In genomic region chr14:77406718-77407117, GRCh38 we compare ENCODE assay signal across 1 cellular context.
TF ChIP-seq lines count a peak whose summit lies in the region.

No MANE protein-coding gene starts in this region.

TF ChIP-seq in K562, 482 proteins besides CTCF, POLR2A, EP300 and RAD21:
- no peak for TF ChIP-seq MTA2 (IDR thresholded peaks at IDR 0.05; ENCODE audit: low read depth)
- TF ChIP-seq, protein P1, sequence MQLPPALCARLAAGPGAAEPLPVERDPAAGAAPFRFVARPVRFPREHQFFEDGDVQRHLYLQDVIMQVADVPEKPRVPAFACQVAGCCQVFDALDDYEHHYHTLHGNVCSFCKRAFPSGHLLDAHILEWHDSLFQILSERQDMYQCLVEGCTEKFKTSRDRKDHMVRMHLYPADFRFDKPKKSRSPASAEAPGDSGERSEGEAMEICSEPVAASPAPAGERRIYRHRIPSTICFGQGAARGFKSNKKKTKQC (CRISPR knock-in tag; IDR thresholded peaks at IDR 0.05), result no peak
- TF ChIP-seq EP400 (IDR thresholded peaks at IDR 0.05), result 0 out of 2 replicates have a peak, but pooled peaks have one; percentile 23
- peak; percentile 43; the same call in 1 of the 2 replicates for TF ChIP-seq GATA2 (CRISPR knock-in tag; IDR thresholded peaks at IDR 0.05)
- no peak for TF ChIP-seq ETV5 (CRISPR knock-in tag; IDR thresholded peaks at IDR 0.05; ENCODE audit: low read depth)
- no peak for TF ChIP-seq TCF7 (IDR thresholded peaks at IDR 0.05; ENCODE audit: borderline replicate concordance)
- 0 out of 4 replicates have a peak, but pooled peaks of 1 of the 2 experiments have one; percentile 22 for TF ChIP-seq ETV6 (IDR thresholded peaks at IDR 0.05; ENCODE audit: borderline replicate concordance in 1 of 2, low read depth in 2 of 2, low read length in 1 of 2)
- no peak for TF ChIP-seq ETV6 (CRISPR knock-in tag; IDR thresholded peaks at IDR 0.05; ENCODE audit: borderline replicate concordance)
- peak; percentile 29 for TF ChIP-seq MEIS2 (IDR thresholded peaks at IDR 0.05; ENCODE audit: partially characterized antibody)
- peak; percentile 68; the same call in 1 of the 2 replicates for TF ChIP-seq ATF7 (IDR thresholded peaks at IDR 0.05)
- TF ChIP-seq CTBP1 (IDR thresholded peaks at IDR 0.05; ENCODE audit: borderline replicate concordance), result no peak
- TF ChIP-seq SMC3 (conservative IDR thresholded peaks at IDR 0.05; ENCODE audit: insufficient read depth, low read depth, low read length), result no peak
- TF ChIP-seq, protein P2, sequence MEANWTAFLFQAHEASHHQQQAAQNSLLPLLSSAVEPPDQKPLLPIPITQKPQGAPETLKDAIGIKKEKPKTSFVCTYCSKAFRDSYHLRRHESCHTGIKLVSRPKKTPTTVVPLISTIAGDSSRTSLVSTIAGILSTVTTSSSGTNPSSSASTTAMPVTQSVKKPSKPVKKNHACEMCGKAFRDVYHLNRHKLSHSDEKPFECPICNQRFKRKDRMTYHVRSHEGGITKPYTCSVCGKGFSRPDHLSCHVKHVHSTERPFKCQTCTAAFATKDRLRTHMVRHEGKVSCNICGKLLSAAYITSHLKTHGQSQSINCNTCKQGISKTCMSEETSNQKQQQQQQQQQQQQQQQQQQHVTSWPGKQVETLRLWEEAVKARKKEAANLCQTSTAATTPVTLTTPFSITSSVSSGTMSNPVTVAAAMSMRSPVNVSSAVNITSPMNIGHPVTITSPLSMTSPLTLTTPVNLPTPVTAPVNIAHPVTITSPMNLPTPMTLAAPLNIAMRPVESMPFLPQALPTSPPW (CRISPR knock-in tag; IDR thresholded peaks at IDR 0.05), result peak; percentile 22; the same call in 1 of the 2 replicates
- TF ChIP-seq CREM (IDR thresholded peaks at IDR 0.05; ENCODE audit: low read depth), result peak; percentile 52; the same call in 1 of the 2 replicates
- TF ChIP-seq CEBPG (CRISPR knock-in tag; IDR thresholded peaks at IDR 0.05), result no peak; the same call in 1 of the 2 replicates
- peak in 1 of 2 experiments; percentile 70; a peak in 3 of 4 replicates for TF ChIP-seq CEBPG (tag; conservative IDR thresholded peaks at IDR 0.05 in 1 of 2, IDR thresholded peaks at IDR 0.05 in 1 of 2)
- TF ChIP-seq HMGN3 (IDR thresholded peaks at IDR 0.05; ENCODE audit: borderline replicate concordance, extremely low read depth, insufficient read length, low read depth, low read length), result no peak
- TF ChIP-seq ARID4B (CRISPR knock-in tag; IDR thresholded peaks at IDR 0.05), result no peak
- no peak for TF ChIP-seq TCF15 (CRISPR knock-in tag; IDR thresholded peaks at IDR 0.05)
- TF ChIP-seq ZNF639 (CRISPR knock-in tag; conservative IDR thresholded peaks at IDR 0.05 in 1 of 2, IDR thresholded peaks at IDR 0.05 in 1 of 2), result no peak
- TF ChIP-seq TEAD4 (IDR thresholded peaks at IDR 0.05; ENCODE audit: low read length), result no peak
- no peak for TF ChIP-seq TEAD4 (CRISPR knock-in tag; IDR thresholded peaks at IDR 0.05; ENCODE audit: borderline replicate concordance)
- TF ChIP-seq ZNF609 (CRISPR knock-in tag; IDR thresholded peaks at IDR 0.05; ENCODE audit: borderline replicate concordance), result no peak
- TF ChIP-seq, protein P3, sequence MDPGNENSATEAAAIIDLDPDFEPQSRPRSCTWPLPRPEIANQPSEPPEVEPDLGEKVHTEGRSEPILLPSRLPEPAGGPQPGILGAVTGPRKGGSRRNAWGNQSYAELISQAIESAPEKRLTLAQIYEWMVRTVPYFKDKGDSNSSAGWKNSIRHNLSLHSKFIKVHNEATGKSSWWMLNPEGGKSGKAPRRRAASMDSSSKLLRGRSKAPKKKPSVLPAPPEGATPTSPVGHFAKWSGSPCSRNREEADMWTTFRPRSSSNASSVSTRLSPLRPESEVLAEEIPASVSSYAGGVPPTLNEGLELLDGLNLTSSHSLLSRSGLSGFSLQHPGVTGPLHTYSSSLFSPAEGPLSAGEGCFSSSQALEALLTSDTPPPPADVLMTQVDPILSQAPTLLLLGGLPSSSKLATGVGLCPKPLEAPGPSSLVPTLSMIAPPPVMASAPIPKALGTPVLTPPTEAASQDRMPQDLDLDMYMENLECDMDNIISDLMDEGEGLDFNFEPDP (CRISPR knock-in tag; IDR thresholded peaks at IDR 0.05), result no peak
- TF ChIP-seq, protein P4, sequence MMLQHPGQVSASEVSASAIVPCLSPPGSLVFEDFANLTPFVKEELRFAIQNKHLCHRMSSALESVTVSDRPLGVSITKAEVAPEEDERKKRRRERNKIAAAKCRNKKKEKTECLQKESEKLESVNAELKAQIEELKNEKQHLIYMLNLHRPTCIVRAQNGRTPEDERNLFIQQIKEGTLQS (IDR thresholded peaks at IDR 0.05), result peak; percentile 67
- TF ChIP-seq, protein P4 (CRISPR knock-in tag; conservative IDR thresholded peaks at IDR 0.05), result no peak
- TF ChIP-seq MNT (conservative IDR thresholded peaks at IDR 0.05), result 0 out of 4 replicates have a peak, but pooled peaks of 1 of the 2 experiments have one; percentile 29
- TF ChIP-seq CBX5 (IDR thresholded peaks at IDR 0.05; ENCODE audit: borderline replicate concordance, low read depth), result no peak
- no peak for TF ChIP-seq WHSC1 (IDR thresholded peaks at IDR 0.05; ENCODE audit: low read length)
- TF ChIP-seq EWSR1 (IDR thresholded peaks at IDR 0.05; ENCODE audit: borderline replicate concordance, low read depth, partially characterized antibody), result no peak
- no peak for TF ChIP-seq RFX7 (CRISPR knock-in tag; IDR thresholded peaks at IDR 0.05)
- no peak for TF ChIP-seq ATF1 (CRISPR knock-in tag; IDR thresholded peaks at IDR 0.05)
- TF ChIP-seq ATF1 (tag; IDR thresholded peaks at IDR 0.05), result 0 out of 2 replicates have a peak, but pooled peaks have one; percentile 19
